1 cellular context compared by ENCODE assay signal in genomic region chr12:65491-66063, GRCh38. TPM values are rescaled to one million over a fixed set of nuclear protein-coding genes. Genes with fewer than 3 reads are reported as not detected.
"Had no signal": no experiment of that assay in that cellular context is flagged by ENCODE, and none has a peak within 500 bp of the region (broad histone marks: within the 10 kb centered on the region; RNA-seq: fewer than 3 reads in every experiment).

No MANE protein-coding gene starts in this region.

RNA-seq across cellular contexts. Expression of gene IQSEC3, which starts 1.0 kb away (rescaled TPM):
- total RNA-seq: myocyte had no signal
